Comparison of ENCODE assay signal across 8 cellular contexts in genomic region chr9:85743290-85744128, GRCh38. TPM values are rescaled to one million over a fixed set of nuclear protein-coding genes. Genes with fewer than 3 reads are reported as not detected.
DNase-seq lines count a peak whose midpoint lies in the region; ATAC-seq, FAIRE-seq and TF ChIP-seq lines count a peak whose summit lies in the region.

No MANE protein-coding gene starts in this region.

- peak overlapping the region; percentile 96; the same call in 2 of the 3 replicates for H3K4me3 ChIP-seq in A549
- peak overlapping the region; percentile 91 for H3K4me3 ChIP-seq in SJSA1
- H3K4me3 ChIP-seq in fibroblast of the aortic adventitia (ENCODE audit: low read depth, low read length), result no peak overlapping the region

- H3K4me3 Mint-ChIP-seq in stimulated activated naive CD8-positive, alpha-beta T cell treated with anti-CD3 and anti-CD28 coated beads, Interleukin-15, amount 100 ng/mL, for 72 hours, result peak overlapping the region; percentile 36 to 42

- no peak for TF ChIP-seq RAD21 in A549 (conservative IDR thresholded peaks at IDR 0.05 in 1 of 2, IDR thresholded peaks at IDR 0.05 in 1 of 2)

- H3K4me1 ChIP-seq in A549 (peaks cover 23% of the 10 kb centered on the region), SJSA1 (replicated peaks) (peaks cover 18% of the 10 kb centered on the region)

- H3K27me3 ChIP-seq in SJSA1 (replicated peaks), result peaks cover 6% of the 10 kb centered on the region; the same call in 1 of the 2 replicates

- peak overlapping the region; percentile 88 for H3K4me2 ChIP-seq in A549

- FAIRE-seq in A549 (lab: Jason Lieb, UNC), result peak; percentile 81
- no peak for FAIRE-seq in GM19239 (lab: Jason Lieb, UNC)

- ATAC-seq in A549, result peak; percentile 37 to 39; a peak in 5 of 6 replicates
- ATAC-seq in stimulated activated naive CD8-positive, alpha-beta T cell treated with anti-CD3 and anti-CD28 coated beads, Interleukin-15, amount 100 ng/mL, for 72 hours, result no peak
- ATAC-seq in GM21528 (IDR thresholded peaks at IDR 0.05; ENCODE audit: low FRiP score, unreplicated experiment), result no peak
- no peak for ATAC-seq in GM18873 (IDR thresholded peaks at IDR 0.05; ENCODE audit: low FRiP score, unreplicated experiment)

- DNase-seq in A549 (ENCODE audit: low read depth in 1 of 2, low spot score in 1 of 2) (peak; percentile 27 to 71), H4 (ENCODE audit: low spot score) (peak; percentile 92), SJSA1 (ENCODE audit: low read depth in 1 of 2, low spot score in 2 of 2) (peak; percentile 51 to 81), fibroblast of the aortic adventitia (ENCODE audit: low read depth) (peak; percentile 75), GM19239 (ENCODE audit: insufficient read length, low spot score) (no peak)
- no peak for DNase-seq in stimulated activated naive CD8-positive, alpha-beta T cell treated with anti-CD3 and anti-CD28 coated beads, Interleukin-15, amount 100 ng/mL, for 72 hours

- H3K9me3 Mint-ChIP-seq in stimulated activated naive CD8-positive, alpha-beta T cell treated with anti-CD3 and anti-CD28 coated beads, Interleukin-15, amount 100 ng/mL, for 72 hours, result no peaks in the 10 kb centered on the region

- H3K27ac ChIP-seq in A549, result peak overlapping the region; percentile 87 to 90; a peak in 5 of 6 replicates
- peak overlapping the region; percentile 44 for H3K27ac ChIP-seq in SJSA1

- H3K9me3 ChIP-seq in A549 (no peaks in the 10 kb centered on the region), SJSA1 (replicated peaks) (no peaks in the 10 kb centered on the region)

- peaks cover 25% of the 10 kb centered on the region for H3K4me1 Mint-ChIP-seq in stimulated activated naive CD8-positive, alpha-beta T cell treated with anti-CD3 and anti-CD28 coated beads, Interleukin-15, amount 100 ng/mL, for 72 hours

- no peaks in the 10 kb centered on the region for H3K27me3 Mint-ChIP-seq in stimulated activated naive CD8-positive, alpha-beta T cell treated with anti-CD3 and anti-CD28 coated beads, Interleukin-15, amount 100 ng/mL, for 72 hours

- CTCF ChIA-PET in A549 (lab: Yijun Ruan, JAX), result interaction anchor here (0.6 to 2.1 kb wide), 2 partner anchors 45 to 1858 kb away, joined by 4 to 10 read pairs; no protein-coding TSS in a partner anchor

- no peak for TF ChIP-seq CTCF in A549 (IDR thresholded peaks at IDR 0.05)
- no peak for TF ChIP-seq CTCF in fibroblast of the aortic adventitia (IDR thresholded peaks at IDR 0.05; ENCODE audit: insufficient read depth, low read length)

- TF ChIP-seq POLR2A in A549 (IDR thresholded peaks at IDR 0.05; ENCODE audit: low read length), result no peak

- H3K36me3 ChIP-seq in SJSA1, result no peaks in the 10 kb centered on the region

- H3K27ac Mint-ChIP-seq in stimulated activated naive CD8-positive, alpha-beta T cell treated with anti-CD3 and anti-CD28 coated beads, Interleukin-15, amount 100 ng/mL, for 72 hours, result peak overlapping the region; percentile 80 to 89

- 13% methylated on average over 14 of the region's 14 CpGs for WGBS in A549 (ENCODE audit: missing lambda C conversion rate)

- no peak; a peak in 1 of 5 replicates for TF ChIP-seq EP300 in A549 (IDR thresholded peaks at IDR 0.05)

- POLR2A ChIA-PET in A549 (lab: Yijun Ruan, JAX), result no interaction called here

TF ChIP-seq in A549, 52 proteins besides CTCF, POLR2A, EP300 and RAD21:
- TF ChIP-seq CHD2 (IDR thresholded peaks at IDR 0.05; ENCODE audit: low read length, partially characterized antibody), result no peak
- no peak for TF ChIP-seq PHF8 (IDR thresholded peaks at IDR 0.05; ENCODE audit: borderline replicate concordance, low read depth)
- no peak for TF ChIP-seq BCL3 (IDR thresholded peaks at IDR 0.05)
- peak; percentile 73 for TF ChIP-seq MAX (IDR thresholded peaks at IDR 0.05)
- TF ChIP-seq RNF2 (IDR thresholded peaks at IDR 0.05; ENCODE audit: borderline replicate concordance, low read depth), result no peak
- no peak for TF ChIP-seq RFX5 (IDR thresholded peaks at IDR 0.05)
- TF ChIP-seq JUN (IDR thresholded peaks at IDR 0.05), result peak in 1 of 2 experiments; percentile 27; a peak in 1 of 5 replicates
- TF ChIP-seq JUNB (IDR thresholded peaks at IDR 0.05), result no peak
- TF ChIP-seq CEBPB (IDR thresholded peaks at IDR 0.05), result 0 out of 4 replicates have a peak, but pooled peaks of 1 of the 2 experiments have one; percentile 10
- TF ChIP-seq TFCP2L1 (CRISPR knock-in tag; IDR thresholded peaks at IDR 0.05), result peak; percentile 40; the same call in 1 of the 2 replicates
- no peak for TF ChIP-seq HES2 (IDR thresholded peaks at IDR 0.05)

RNA-seq across cellular contexts. Expression of gene AGTPBP1, which starts 1.8 kb away (rescaled TPM):
- polyA plus RNA-seq in A549 (2011; rRNA removed) (14.1 and 18.8 TPM in 2 replicates), A549 (2017; fragmentation: RNase III; extraction: RNeasy Plus Mini Kit Qiagen cat#74134 plus additional on column Dnase treatment) (8.9 to 9.4 TPM (median 9.0 TPM) in 3 replicates)
- polyA plus RNA-seq in A549 (2012; cell fraction: cytosol; rRNA removed), result 3.2 and 3.4 TPM in 2 replicates
- polyA plus RNA-seq in A549 (2012; cell fraction: nucleus; rRNA removed), result 2.1 and 3.6 TPM in 2 replicates
- polyA minus RNA-seq in A549 (2011; rRNA and poly(A)+ RNA removed), result 7.5 and 9.3 TPM in 2 replicates
- total RNA-seq in H4 (2014; rRNA removed; shearing (Covaris generic)), result 3.9 and 6.1 TPM in 2 replicates
- total RNA-seq in SJSA1 (2014; rRNA removed; shearing (Covaris generic)), result 7.9 and 11.2 TPM in 2 replicates
- total RNA-seq in fibroblast of the aortic adventitia (ENCODE audit: low replicate concordance), result 20.3 and 30.8 TPM in 2 replicates

Comparison
In these comparisons a context has a peak if more than half of its experiments do, and no peak if none do; other contexts are left out.
1. ATAC-seq: peak in A549 (2 of 2); none in stimulated activated naive CD8-positive, alpha-beta T cell treated with anti-CD3 and anti-CD28 coated beads, Interleukin-15, amount 100 ng/mL, for 72 hours (single experiment), GM21528 (single experiment) and GM18873 (single experiment).
2. DNase-seq: peak in A549 (2 of 2), H4 (single experiment), SJSA1 (2 of 2) and fibroblast of the aortic adventitia (single experiment); none in stimulated activated naive CD8-positive, alpha-beta T cell treated with anti-CD3 and anti-CD28 coated beads, Interleukin-15, amount 100 ng/mL, for 72 hours (0 of 2) and GM19239 (single experiment).